1 cellular context compared by ENCODE assay signal in the genomic region with DNA sequence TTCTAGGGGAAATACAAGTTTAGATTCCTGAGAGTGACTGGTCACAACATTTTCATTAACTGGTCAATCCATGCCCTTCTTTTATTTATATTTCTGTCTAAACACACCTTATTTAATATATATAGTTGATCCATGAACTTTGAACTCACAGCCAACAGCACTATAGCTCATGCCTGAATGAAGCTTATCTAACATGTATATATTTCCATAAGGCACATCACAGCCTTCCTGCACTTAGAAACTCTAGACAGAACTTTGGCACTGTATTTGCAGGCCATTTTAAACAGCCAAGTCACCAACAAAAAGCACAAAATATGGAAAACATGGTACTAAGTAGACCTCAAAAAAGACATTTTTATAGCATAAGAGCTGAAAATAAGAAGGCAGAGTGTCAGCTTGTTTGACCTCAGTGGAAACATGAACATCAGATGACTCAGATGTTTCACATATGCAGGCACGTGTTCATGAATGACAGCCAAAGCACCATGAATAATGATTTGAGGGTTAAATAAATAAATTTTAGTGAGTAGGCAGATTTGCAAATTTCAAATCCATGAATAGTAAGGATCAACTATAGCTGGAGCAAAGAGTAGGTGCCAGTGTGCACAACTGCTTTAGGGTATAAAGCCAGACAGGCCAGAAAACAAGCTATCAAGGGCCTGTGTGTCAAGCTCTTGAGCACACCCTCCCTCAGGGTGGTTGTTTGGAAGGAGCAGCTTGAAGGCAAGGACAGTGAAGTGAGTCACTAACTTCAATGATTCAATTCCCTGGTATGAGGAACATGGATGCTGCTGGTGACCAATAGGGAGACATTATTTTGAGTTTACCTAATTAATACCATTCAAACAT.
TF ChIP-seq lines count a peak whose summit lies in the region.

No MANE protein-coding gene starts in this region.

TF ChIP-seq in SK-N-SH treated with all-trans-retinoic acid at 6 μM for 48 hours, 23 proteins besides CTCF, POLR2A, EP300 and RAD21:
- TF ChIP-seq ARNTL (CRISPR knock-in tag; IDR thresholded peaks at IDR 0.05; ENCODE audit: borderline replicate concordance, low read depth), result no peak
- TF ChIP-seq BACH2 (CRISPR knock-in tag; IDR thresholded peaks at IDR 0.05; ENCODE audit: borderline replicate concordance), result no peak
- TF ChIP-seq OSR1 (CRISPR knock-in tag; IDR thresholded peaks at IDR 0.05), result no peak
- TF ChIP-seq, protein P1, sequence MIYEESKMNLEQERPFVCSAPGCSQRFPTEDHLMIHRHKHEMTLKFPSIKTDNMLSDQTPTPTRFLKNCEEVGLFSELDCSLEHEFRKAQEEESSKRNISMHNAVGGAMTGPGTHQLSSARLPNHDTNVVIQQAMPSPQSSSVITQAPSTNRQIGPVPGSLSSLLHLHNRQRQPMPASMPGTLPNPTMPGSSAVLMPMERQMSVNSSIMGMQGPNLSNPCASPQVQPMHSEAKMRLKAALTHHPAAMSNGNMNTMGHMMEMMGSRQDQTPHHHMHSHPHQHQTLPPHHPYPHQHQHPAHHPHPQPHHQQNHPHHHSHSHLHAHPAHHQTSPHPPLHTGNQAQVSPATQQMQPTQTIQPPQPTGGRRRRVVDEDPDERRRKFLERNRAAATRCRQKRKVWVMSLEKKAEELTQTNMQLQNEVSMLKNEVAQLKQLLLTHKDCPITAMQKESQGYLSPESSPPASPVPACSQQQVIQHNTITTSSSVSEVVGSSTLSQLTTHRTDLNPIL (CRISPR knock-in tag; IDR thresholded peaks at IDR 0.05; ENCODE audit: low read depth), result no peak
- TF ChIP-seq ISL1 (CRISPR knock-in tag; IDR thresholded peaks at IDR 0.05), result no peak
- no peak for TF ChIP-seq ZC3H10 (CRISPR knock-in tag; IDR thresholded peaks at IDR 0.05)
- TF ChIP-seq SNAI2 (CRISPR knock-in tag; IDR thresholded peaks at IDR 0.05), result no peak
- no peak for TF ChIP-seq ESRRG (CRISPR knock-in tag; IDR thresholded peaks at IDR 0.05)
- no peak for TF ChIP-seq PPARA (CRISPR knock-in tag; IDR thresholded peaks at IDR 0.05; ENCODE audit: borderline replicate concordance)
- no peak for TF ChIP-seq ZNF8 (CRISPR knock-in tag; IDR thresholded peaks at IDR 0.05)
- TF ChIP-seq, protein P2, sequence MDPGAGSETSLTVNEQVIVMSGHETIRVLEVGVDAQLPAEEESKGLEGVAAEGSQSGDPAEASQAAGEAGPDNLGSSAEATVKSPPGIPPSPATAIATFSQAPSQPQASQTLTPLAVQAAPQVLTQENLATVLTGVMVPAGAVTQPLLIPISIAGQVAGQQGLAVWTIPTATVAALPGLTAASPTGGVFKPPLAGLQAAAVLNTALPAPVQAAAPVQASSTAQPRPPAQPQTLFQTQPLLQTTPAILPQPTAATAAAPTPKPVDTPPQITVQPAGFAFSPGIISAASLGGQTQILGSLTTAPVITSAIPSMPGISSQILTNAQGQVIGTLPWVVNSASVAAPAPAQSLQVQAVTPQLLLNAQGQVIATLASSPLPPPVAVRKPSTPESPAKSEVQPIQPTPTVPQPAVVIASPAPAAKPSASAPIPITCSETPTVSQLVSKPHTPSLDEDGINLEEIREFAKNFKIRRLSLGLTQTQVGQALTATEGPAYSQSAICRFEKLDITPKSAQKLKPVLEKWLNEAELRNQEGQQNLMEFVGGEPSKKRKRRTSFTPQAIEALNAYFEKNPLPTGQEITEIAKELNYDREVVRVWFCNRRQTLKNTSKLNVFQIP (CRISPR knock-in tag; IDR thresholded peaks at IDR 0.05; ENCODE audit: borderline replicate concordance, low read depth), result no peak
- TF ChIP-seq ZFP30 (CRISPR knock-in tag; IDR thresholded peaks at IDR 0.05), result no peak
- no peak for TF ChIP-seq ZNF70 (CRISPR knock-in tag; IDR thresholded peaks at IDR 0.05)
- no peak for TF ChIP-seq TCF4 (CRISPR knock-in tag; IDR thresholded peaks at IDR 0.05; ENCODE audit: borderline replicate concordance)
